Comparison of ENCODE assay signal across 1 cellular context in genomic region chr12:53757095-53757770, GRCh38.
TF ChIP-seq lines count a peak whose summit lies in the region.

No MANE protein-coding gene starts in this region.

TF ChIP-seq in GM12878, 131 proteins besides CTCF, POLR2A, EP300 and RAD21 (continued from another document):
- TF ChIP-seq PBX3 (IDR thresholded peaks at IDR 0.05; ENCODE audit: insufficient replicate concordance, low read depth, low read length) (peak; percentile 78), NRF1 (conservative IDR thresholded peaks at IDR 0.05; ENCODE audit: low read depth, low read length) (no peak), MYB (IDR thresholded peaks at IDR 0.05; ENCODE audit: borderline replicate concordance, low read depth, low read length) (no peak)
- TF ChIP-seq, protein P1, sequence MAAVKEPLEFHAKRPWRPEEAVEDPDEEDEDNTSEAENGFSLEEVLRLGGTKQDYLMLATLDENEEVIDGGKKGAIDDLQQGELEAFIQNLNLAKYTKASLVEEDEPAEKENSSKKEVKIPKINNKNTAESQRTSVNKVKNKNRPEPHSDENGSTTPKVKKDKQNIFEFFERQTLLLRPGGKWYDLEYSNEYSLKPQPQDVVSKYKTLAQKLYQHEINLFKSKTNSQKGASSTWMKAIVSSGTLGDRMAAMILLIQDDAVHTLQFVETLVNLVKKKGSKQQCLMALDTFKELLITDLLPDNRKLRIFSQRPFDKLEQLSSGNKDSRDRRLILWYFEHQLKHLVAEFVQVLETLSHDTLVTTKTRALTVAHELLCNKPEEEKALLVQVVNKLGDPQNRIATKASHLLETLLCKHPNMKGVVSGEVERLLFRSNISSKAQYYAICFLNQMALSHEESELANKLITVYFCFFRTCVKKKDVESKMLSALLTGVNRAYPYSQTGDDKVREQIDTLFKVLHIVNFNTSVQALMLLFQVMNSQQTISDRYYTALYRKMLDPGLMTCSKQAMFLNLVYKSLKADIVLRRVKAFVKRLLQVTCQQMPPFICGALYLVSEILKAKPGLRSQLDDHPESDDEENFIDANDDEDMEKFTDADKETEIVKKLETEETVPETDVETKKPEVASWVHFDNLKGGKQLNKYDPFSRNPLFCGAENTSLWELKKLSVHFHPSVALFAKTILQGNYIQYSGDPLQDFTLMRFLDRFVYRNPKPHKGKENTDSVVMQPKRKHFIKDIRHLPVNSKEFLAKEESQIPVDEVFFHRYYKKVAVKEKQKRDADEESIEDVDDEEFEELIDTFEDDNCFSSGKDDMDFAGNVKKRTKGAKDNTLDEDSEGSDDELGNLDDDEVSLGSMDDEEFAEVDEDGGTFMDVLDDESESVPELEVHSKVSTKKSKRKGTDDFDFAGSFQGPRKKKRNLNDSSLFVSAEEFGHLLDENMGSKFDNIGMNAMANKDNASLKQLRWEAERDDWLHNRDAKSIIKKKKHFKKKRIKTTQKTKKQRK (IDR thresholded peaks at IDR 0.05; ENCODE audit: low read depth, low read length) = no peak
TF ChIP-seq in GM12878: peak in this region for 23.
